In the genomic region with DNA sequence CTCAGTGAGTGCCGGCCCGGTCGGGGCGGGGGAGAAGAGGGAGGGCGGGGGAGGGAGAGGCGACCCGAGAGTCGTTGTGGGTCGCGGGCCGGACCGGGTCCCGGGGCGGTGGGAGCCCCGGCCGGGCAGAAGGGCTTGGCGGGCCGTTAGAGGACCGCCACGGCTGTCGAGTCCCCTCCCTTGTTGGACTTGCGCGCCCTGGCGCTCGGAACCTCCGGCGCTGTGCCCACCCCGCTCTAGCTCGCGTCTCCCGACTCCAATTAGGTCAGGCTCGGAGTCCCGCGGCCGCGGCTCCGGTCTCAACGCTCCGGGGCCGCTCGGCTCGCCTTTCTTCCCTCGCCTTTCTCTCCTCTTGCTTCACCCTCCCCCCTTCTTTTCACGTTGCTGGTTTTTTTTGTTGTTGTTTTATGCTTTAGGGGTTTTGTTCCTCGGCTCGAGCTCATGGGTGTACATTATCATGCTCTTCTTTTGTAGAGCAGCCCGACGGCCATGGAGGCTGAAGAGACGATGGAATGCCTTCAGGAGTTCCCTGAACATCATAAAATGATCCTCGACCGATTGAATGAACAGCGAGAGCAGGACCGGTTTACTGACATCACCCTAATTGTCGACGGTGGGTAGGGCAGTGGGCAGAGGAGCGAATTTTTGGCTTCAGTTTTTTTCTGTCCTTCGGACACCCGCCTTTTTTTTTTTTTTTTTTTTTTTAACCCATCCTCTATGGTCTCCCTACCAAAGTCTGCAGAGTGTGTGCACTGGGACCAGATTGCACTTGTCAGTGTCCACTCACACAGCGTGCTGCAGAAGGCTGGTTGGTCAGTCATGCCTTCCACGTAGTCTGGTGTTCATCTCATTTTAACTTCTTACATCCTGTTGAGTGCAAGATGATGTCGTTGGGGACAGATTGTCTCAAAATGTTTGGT, we compare ENCODE assay signal across 1 cellular context.
TF ChIP-seq lines count a peak whose summit lies in the region.

No MANE protein-coding gene starts in this region.

TF ChIP-seq in HepG2, 621 proteins besides CTCF, POLR2A, EP300 and RAD21 (continued from another document):
- TF ChIP-seq, protein P1, sequence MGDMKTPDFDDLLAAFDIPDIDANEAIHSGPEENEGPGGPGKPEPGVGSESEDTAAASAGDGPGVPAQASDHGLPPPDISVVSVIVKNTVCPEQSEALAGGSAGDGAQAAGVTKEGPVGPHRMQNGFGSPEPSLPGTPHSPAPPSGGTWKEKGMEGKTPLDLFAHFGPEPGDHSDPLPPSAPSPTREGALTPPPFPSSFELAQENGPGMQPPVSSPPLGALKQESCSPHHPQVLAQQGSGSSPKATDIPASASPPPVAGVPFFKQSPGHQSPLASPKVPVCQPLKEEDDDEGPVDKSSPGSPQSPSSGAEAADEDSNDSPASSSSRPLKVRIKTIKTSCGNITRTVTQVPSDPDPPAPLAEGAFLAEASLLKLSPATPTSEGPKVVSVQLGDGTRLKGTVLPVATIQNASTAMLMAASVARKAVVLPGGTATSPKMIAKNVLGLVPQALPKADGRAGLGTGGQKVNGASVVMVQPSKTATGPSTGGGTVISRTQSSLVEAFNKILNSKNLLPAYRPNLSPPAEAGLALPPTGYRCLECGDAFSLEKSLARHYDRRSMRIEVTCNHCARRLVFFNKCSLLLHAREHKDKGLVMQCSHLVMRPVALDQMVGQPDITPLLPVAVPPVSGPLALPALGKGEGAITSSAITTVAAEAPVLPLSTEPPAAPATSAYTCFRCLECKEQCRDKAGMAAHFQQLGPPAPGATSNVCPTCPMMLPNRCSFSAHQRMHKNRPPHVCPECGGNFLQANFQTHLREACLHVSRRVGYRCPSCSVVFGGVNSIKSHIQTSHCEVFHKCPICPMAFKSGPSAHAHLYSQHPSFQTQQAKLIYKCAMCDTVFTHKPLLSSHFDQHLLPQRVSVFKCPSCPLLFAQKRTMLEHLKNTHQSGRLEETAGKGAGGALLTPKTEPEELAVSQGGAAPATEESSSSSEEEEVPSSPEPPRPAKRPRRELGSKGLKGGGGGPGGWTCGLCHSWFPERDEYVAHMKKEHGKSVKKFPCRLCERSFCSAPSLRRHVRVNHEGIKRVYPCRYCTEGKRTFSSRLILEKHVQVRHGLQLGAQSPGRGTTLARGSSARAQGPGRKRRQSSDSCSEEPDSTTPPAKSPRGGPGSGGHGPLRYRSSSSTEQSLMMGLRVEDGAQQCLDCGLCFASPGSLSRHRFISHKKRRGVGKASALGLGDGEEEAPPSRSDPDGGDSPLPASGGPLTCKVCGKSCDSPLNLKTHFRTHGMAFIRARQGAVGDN (CRISPR knock-in tag; IDR thresholded peaks at IDR 0.05): no peak
- TF ChIP-seq ZNF460 (CRISPR knock-in tag; IDR thresholded peaks at IDR 0.05; ENCODE audit: borderline replicate concordance) (no peak), ZSCAN12 (CRISPR knock-in tag; IDR thresholded peaks at IDR 0.05) (peak; percentile 58; the same call in 1 of the 2 replicates), ZNF589 (CRISPR knock-in tag; conservative IDR thresholded peaks at IDR 0.05) (no peak), ZNF468 (CRISPR knock-in tag; IDR thresholded peaks at IDR 0.05) (no peak), CC2D1A (CRISPR knock-in tag; IDR thresholded peaks at IDR 0.05) (no peak), ZSCAN30 (CRISPR knock-in tag; IDR thresholded peaks at IDR 0.05) (no peak), HMG20A (CRISPR knock-in tag; IDR thresholded peaks at IDR 0.05; ENCODE audit: borderline replicate concordance) (no peak), HNRNPUL1 (IDR thresholded peaks at IDR 0.05; ENCODE audit: low read depth, low read length) (no peak)
- TF ChIP-seq, protein P2, sequence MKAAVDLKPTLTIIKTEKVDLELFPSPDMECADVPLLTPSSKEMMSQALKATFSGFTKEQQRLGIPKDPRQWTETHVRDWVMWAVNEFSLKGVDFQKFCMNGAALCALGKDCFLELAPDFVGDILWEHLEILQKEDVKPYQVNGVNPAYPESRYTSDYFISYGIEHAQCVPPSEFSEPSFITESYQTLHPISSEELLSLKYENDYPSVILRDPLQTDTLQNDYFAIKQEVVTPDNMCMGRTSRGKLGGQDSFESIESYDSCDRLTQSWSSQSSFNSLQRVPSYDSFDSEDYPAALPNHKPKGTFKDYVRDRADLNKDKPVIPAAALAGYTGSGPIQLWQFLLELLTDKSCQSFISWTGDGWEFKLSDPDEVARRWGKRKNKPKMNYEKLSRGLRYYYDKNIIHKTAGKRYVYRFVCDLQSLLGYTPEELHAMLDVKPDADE (CRISPR knock-in tag; IDR thresholded peaks at IDR 0.05): no peak
